ENCODE assay signal across 8 cellular contexts in the genomic region with DNA sequence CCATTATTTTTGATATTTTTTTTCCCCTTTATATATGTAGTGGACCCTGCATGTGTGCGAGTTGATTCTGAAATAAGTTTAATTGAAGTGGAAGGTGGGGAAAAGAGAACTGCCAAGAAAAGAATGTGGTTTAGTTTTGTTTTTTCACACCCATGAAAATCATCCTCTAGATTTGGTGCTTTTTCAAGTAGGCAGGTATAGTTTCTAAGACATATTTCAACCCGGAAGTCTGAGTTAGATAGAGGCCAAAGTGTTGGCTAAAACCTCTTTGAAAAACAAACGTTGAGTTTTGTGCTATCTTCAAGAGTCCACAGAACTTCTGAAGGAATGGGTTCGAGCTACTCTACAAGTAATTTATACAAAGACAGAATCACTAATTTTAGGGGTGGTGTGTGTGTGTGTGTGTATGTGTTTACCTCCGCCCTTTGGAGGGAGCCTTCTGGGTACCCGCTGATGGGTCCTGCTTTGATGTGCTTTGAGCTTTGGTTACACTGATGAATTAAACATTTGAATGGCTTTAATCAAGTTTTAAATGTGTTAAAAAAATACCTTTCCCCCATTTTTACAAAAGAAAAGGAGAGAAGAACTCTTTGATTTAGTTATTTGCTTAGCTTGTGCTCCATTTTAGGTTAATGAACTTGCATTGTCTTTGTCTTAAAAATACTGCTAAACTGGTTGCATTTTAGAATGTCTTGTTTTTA. TPM values are rescaled to one million over a fixed set of nuclear protein-coding genes. Genes with fewer than 3 reads are reported as not detected.
DNase-seq lines count a peak whose midpoint lies in the region; ATAC-seq and TF ChIP-seq lines count a peak whose summit lies in the region.

No MANE protein-coding gene starts in this region.

- H3K9me3 ChIP-seq in RWPE2 (ENCODE audit: severe bottlenecking) (no peaks in the 10 kb centered on the region), psoas muscle (no peaks in the 10 kb centered on the region)

- H3K4me1 ChIP-seq in RWPE2 (ENCODE audit: insufficient read depth, poor library complexity, severe bottlenecking) (peaks cover 39% of the 10 kb centered on the region), psoas muscle (peaks cover 39% of the 10 kb centered on the region)

- H3K27me3 ChIP-seq in RWPE2 (ENCODE audit: insufficient read depth, poor library complexity, severe bottlenecking) (no peaks in the 10 kb centered on the region), psoas muscle (ENCODE audit: insufficient read depth in 3 of 3, low read length in 2 of 3) (no peaks in the 10 kb centered on the region)

- TF ChIP-seq CTCF in GM12865 (IDR thresholded peaks at IDR 0.05; ENCODE audit: insufficient read depth, low read depth, low read length, missing control alignments) (no peak), RWPE2 (IDR thresholded peaks at IDR 0.05; ENCODE audit: poor library complexity, severe bottlenecking) (no peak), epithelial cell of esophagus (IDR thresholded peaks at IDR 0.05; ENCODE audit: insufficient read depth, low read depth, low read length, missing control alignments) (no peak), psoas muscle (IDR thresholded peaks at IDR 0.05) (no peak)

- intact Hi-C loops in psoas muscle (cut with DNase I), result loop anchor here (5.0 to 10.0 kb wide), 2 partner anchors 42 to 105 kb away; no protein-coding TSS in a partner anchor

- H3K27ac ChIP-seq in RWPE2 (ENCODE audit: poor library complexity, severe bottlenecking) (peak overlapping the region; percentile 73), psoas muscle (peak overlapping the region; percentile 86)

- peaks cover 3% of the 10 kb centered on the region; the same call in 1 of the 2 replicates for H3K36me3 ChIP-seq in RWPE2 (ENCODE audit: low read depth)
- H3K36me3 ChIP-seq in psoas muscle (ENCODE audit: insufficient read depth in 1 of 2, low read depth in 1 of 2), result no peaks in the 10 kb centered on the region

- H3K4me3 ChIP-seq in GM12865 (ENCODE audit: low read depth, low read length) (peak overlapping the region; percentile 99), RWPE2 (ENCODE audit: severe bottlenecking) (peak overlapping the region; percentile 83), epithelial cell of esophagus (ENCODE audit: low read length) (peak overlapping the region; percentile 95), psoas muscle (peak overlapping the region; percentile 84)

- WGBS in psoas muscle, 3 donors, result 70 to 78% (median 74%) methylated on average over 6 of the region's 6 CpGs

- ATAC-seq in RWPE2 (ENCODE audit: low read depth) (no peak), psoas muscle (no peak), HG03520 (IDR thresholded peaks at IDR 0.05; ENCODE audit: unreplicated experiment) (no peak)

- DNase-seq in GM12865 (ENCODE audit: low read depth) (peak; percentile 46), RWPE2 (ENCODE audit: low spot score) (no peak), epithelial cell of esophagus (ENCODE audit: low read depth) (no peak), psoas muscle (no peak), hippocampal formation (lab: John Stamatoyannopoulos, UW) (no peak), GM03348 (ENCODE audit: low spot score) (no peak), NCI-H524 (lab: John Stamatoyannopoulos, UW) (no peak)

RNA-seq across cellular contexts. Expression of a gene that starts 2.5 kb away (rescaled TPM):
- total RNA-seq in psoas muscle, result 10 to 100 TPM; 32.7 to 49.4 (median 39.6) TPM
- 10 to 100 TPM in 1 of 3 donors, 1 to 10 TPM in 2; 4.6 to 15.1 (median 8.9) TPM for polyA plus RNA-seq in psoas muscle
